Comparison of ENCODE assay signal across 8 cellular contexts in genomic region chr19:49554701-49555181, GRCh38.
A peak's percentile ranks its signal among the peaks of the same experiment; 100 is the strongest.
DNase-seq lines count a peak whose midpoint lies in the region; ATAC-seq lines count a peak whose summit lies in the region.

No MANE protein-coding gene starts in this region.

- peaks cover 23 to 41% of the 10 kb centered on the region in 2 donors for H3K36me3 ChIP-seq in muscle layer of duodenum (ENCODE audit: control insufficient read depth in 1 of 2, insufficient read depth in 2 of 2, low read length in 2 of 2)

- DNase-seq in stimulated activated CD4-positive, alpha-beta T cell treated with anti-CD3 and anti-CD28 coated beads, Interleukin-15, amount 100 ng/mL, for 24 hours: peak; percentile 71
- no peak for DNase-seq in stimulated activated CD4-positive, alpha-beta T cell treated with anti-CD3 and anti-CD28 coated beads, Interleukin-2, amount 100 ng/mL, for 48 hours
- no peak for DNase-seq in NK-92 treated with Interleukin-12 subunit alpha and Interleukin-12 subunit beta, amount 100 ng/mL, for 24 hours (lab: John Stamatoyannopoulos, UW)
- DNase-seq in SHP77 treated with DMSO at 0.1 percent for 48 hours (lab: John Stamatoyannopoulos, UW) (no peak), RPMI8226 (no peak)

- no peak for ATAC-seq in GM21360 (IDR thresholded peaks at IDR 0.05; ENCODE audit: unreplicated experiment)

- H3K27me3 ChIP-seq in muscle layer of duodenum (ENCODE audit: low read depth, low read length): no peaks in the 10 kb centered on the region

- H3K4me1 ChIP-seq in muscle layer of duodenum (ENCODE audit: control insufficient read depth in 1 of 2, insufficient read depth in 2 of 2, low read length in 2 of 2): peaks cover 3 to 6% of the 10 kb centered on the region in 2 donors

- H3K27ac ChIP-seq in cingulate gyrus (ENCODE audit: low read depth, low read length) (peak overlapping the region; percentile 54), muscle layer of duodenum (ENCODE audit: low read length) (peak overlapping the region; percentile 45)

- no peaks in the 10 kb centered on the region for H3K9me3 ChIP-seq in muscle layer of duodenum (ENCODE audit: control insufficient read depth in 1 of 2, low read length in 2 of 2)

- no peak overlapping the region for H3K4me3 ChIP-seq in muscle layer of duodenum (ENCODE audit: low read depth in 1 of 2, low read length in 2 of 2)
